18 cellular contexts compared by ENCODE assay signal in genomic region chr12:120092531-120093335, GRCh38. TPM values are rescaled to one million over a fixed set of nuclear protein-coding genes. Genes with fewer than 3 reads are reported as not detected.
DNase-seq lines count a peak whose midpoint lies in the region; ATAC-seq and TF ChIP-seq lines count a peak whose summit lies in the region.
"Had no signal": no experiment of that assay in that cellular context is flagged by ENCODE, and none has a peak within 500 bp of the region (broad histone marks: within the 10 kb centered on the region; RNA-seq: fewer than 3 reads in every experiment).

No MANE protein-coding gene starts in this region.

- H3K9me3 Mint-ChIP-seq in H9, result no peaks in the 10 kb centered on the region
- no peaks in the 10 kb centered on the region for H3K9me3 Mint-ChIP-seq in endodermal cell

- H3K23ac ChIP-seq in H9 (ENCODE audit: insufficient read length, low read depth, low read length) (no peak overlapping the region), neuronal stem cell (ENCODE audit: low read depth, low read length, poor library complexity) (peak overlapping the region; percentile 49)

- H3K9me3 ChIP-seq in H9 (ENCODE audit: control insufficient read depth, low read depth, low read length), result no peaks in the 10 kb centered on the region
- no peaks in the 10 kb centered on the region for H3K9me3 ChIP-seq in endodermal cell (ENCODE audit: control insufficient read depth, low read length)
- no peaks in the 10 kb centered on the region for H3K9me3 ChIP-seq in neuronal stem cell (replicated peaks in 1 of 2; ENCODE audit: control insufficient read depth in 2 of 2, insufficient read depth in 1 of 2, low read depth in 1 of 2, low read length in 2 of 2)
- H3K9me3 ChIP-seq: BLaER1 treated with 17β-estradiol and CSF1 and Interleukin-3, amounts not matched to agents 10 nM and 100 nM; Peyer's patch; transverse colon had no signal

- H2AK5ac ChIP-seq in H9 (ENCODE audit: insufficient read length, low read length) (no peak overlapping the region), neuronal stem cell (ENCODE audit: low read depth, low read length) (peak overlapping the region; percentile 42)

- H3K4me1 Mint-ChIP-seq in H9, result peaks cover 39 to 59% of the 10 kb centered on the region in 2 experiments
- H3K4me1 Mint-ChIP-seq in endodermal cell, result peaks cover 2% of the 10 kb centered on the region

- H4K91ac ChIP-seq in H9 (ENCODE audit: insufficient read length, low read depth, low read length), result no peak overlapping the region
- peak overlapping the region; percentile 1 for H4K91ac ChIP-seq in neuronal stem cell (ENCODE audit: low read depth, low read length, poor library complexity)

- no peak overlapping the region for H2BK20ac ChIP-seq in H9 (ENCODE audit: low read depth, low read length, poor library complexity, severe bottlenecking)

- H3K18ac ChIP-seq in H9 (ENCODE audit: insufficient read length, low read depth, low read length), result peak overlapping the region; percentile 46
- H3K18ac ChIP-seq in neuronal stem cell (ENCODE audit: low read length), result peak overlapping the region; percentile 55

- H3K36me3 ChIP-seq in endodermal cell (ENCODE audit: control insufficient read depth, insufficient read depth, low read length), result peaks cover 16% of the 10 kb centered on the region
- peaks cover 6 to 22% of the 10 kb centered on the region in 2 donors for H3K36me3 ChIP-seq in neuronal stem cell (replicated peaks in 1 of 2; ENCODE audit: control insufficient read depth in 2 of 2, insufficient read depth in 2 of 2, low read length in 2 of 2)

- H3K4ac ChIP-seq in H9 (ENCODE audit: low read depth, low read length), result no peak overlapping the region
- peak overlapping the region; percentile 92 for H3K4ac ChIP-seq in neuronal stem cell (ENCODE audit: low read length)

- no peak overlapping the region for H3K4me3 Mint-ChIP-seq in H9
- H3K4me3 Mint-ChIP-seq in endodermal cell, result no peak overlapping the region

- no peak for ATAC-seq in GM18861 (IDR thresholded peaks at IDR 0.05; ENCODE audit: unreplicated experiment)

- H3K79me1 ChIP-seq in H9 (ENCODE audit: insufficient read depth, low read depth, low read length, poor library complexity, severe bottlenecking) (no peaks in the 10 kb centered on the region), neuronal stem cell (ENCODE audit: low read depth, low read length) (peaks cover 4% of the 10 kb centered on the region)

- no peaks in the 10 kb centered on the region for H3K23me2 ChIP-seq in H9 (ENCODE audit: insufficient read length, low read depth, low read length, poor library complexity, severe bottlenecking)

- DNase-seq in NCI-H2227 (lab: John Stamatoyannopoulos, UW; ENCODE audit: unreplicated experiment), result peak; percentile 33
- DNase-seq in NCI-H2227 treated with DMSO at 0.1 percent for 48 hours (lab: John Stamatoyannopoulos, UW), result no peak
- peak; percentile 60 for DNase-seq in H9
- no peak for DNase-seq in endodermal cell
- no peak for DNase-seq in neuronal stem cell (ENCODE audit: low spot score)
- no peak for DNase-seq in GM10266 (ENCODE audit: extremely low spot score)
- DNase-seq in NCI-H82 (lab: John Stamatoyannopoulos, UW), result no peak
- DNase-seq: 8988T; activated CD4-positive, alpha-beta T cell treated with anti-CD3 and anti-CD28 coated beads, Interleukin-2, amount 50 U/mL, for 4 hours; amniotic stem cell; DMS 273 treated with DMSO at 0.1 percent for 48 hours; hippocampal formation; NCI-H1092 treated with DMSO at 0.1 percent for 48 hours; transverse colon had no signal

- no peak overlapping the region for H3K4me2 ChIP-seq in H9 (ENCODE audit: insufficient read depth, insufficient read length, low read length)
- no peak overlapping the region for H3K4me2 ChIP-seq in neuronal stem cell (ENCODE audit: insufficient read depth, low read length, poor library complexity, severe bottlenecking)

- no peak for TF ChIP-seq CTCF in H9 (conservative IDR thresholded peaks at IDR 0.05)
- TF ChIP-seq CTCF in endodermal cell (conservative IDR thresholded peaks at IDR 0.05), result no peak
- no peak for TF ChIP-seq CTCF in GM10266 (IDR thresholded peaks at IDR 0.05; ENCODE audit: control insufficient read depth, insufficient read depth, low read depth, missing control alignments)

- H3K27ac ChIP-seq in H9 (ENCODE audit: insufficient read length, low read depth, low read length) (no peak overlapping the region), endodermal cell (ENCODE audit: low read depth, low read length) (peak overlapping the region; percentile 87), neuronal stem cell (replicated peaks; ENCODE audit: low read length) (peak overlapping the region; percentile 92)
- H3K27ac ChIP-seq: BLaER1 treated with 17β-estradiol and CSF1 and Interleukin-3, amounts not matched to agents 10 nM and 100 nM; parathyroid adenoma; Peyer's patch; transverse colon had no signal

- H3K14ac ChIP-seq in H9 (ENCODE audit: insufficient read depth, low read length) (peak overlapping the region; percentile 44; the same call in 1 of the 2 replicates), neuronal stem cell (ENCODE audit: low read length) (no peak overlapping the region)

- peaks cover 12 to 30% (median 30%) of the 10 kb centered on the region in 3 experiments; a peak in 6 of 7 replicates for H3K36me3 Mint-ChIP-seq in H9 (ENCODE audit: insufficient read depth in 1 of 3, low read depth in 3 of 3)
- H3K36me3 Mint-ChIP-seq in endodermal cell (ENCODE audit: low read depth), result peaks cover 23% of the 10 kb centered on the region

- no peaks in the 10 kb centered on the region for H3K79me2 ChIP-seq in H9 (ENCODE audit: insufficient read depth, low read length)
- H3K79me2 ChIP-seq: parathyroid adenoma had no signal

- no CpG with 5 or more reads among the region's 23 CpGs for WGBS in H9 (ENCODE audit: extremely low coverage, insufficient read length, low lambda C conversion rate)
- WGBS in endodermal cell (ENCODE audit: insufficient coverage in 1 of 2, insufficient read length in 1 of 2), 2 experiments, result 91 to 96% methylated on average over 16 to 23 of the region's 23 CpGs
- WGBS in neuronal stem cell (ENCODE audit: extremely low coverage in 2 of 2, insufficient read length in 2 of 2, insufficient replicate concordance in 1 of 2), 2 donors, result no CpG with 5 or more reads among the region's 23 CpGs

- H4K20me1 ChIP-seq in H9 (ENCODE audit: control insufficient read depth, insufficient read depth, insufficient read length), result no peaks in the 10 kb centered on the region

- peaks cover 5% of the 10 kb centered on the region; the same call in 1 of the 2 replicates for H3K4me1 ChIP-seq in H9 (ENCODE audit: insufficient read depth, low read length)
- H3K4me1 ChIP-seq in endodermal cell (ENCODE audit: control insufficient read depth, insufficient read depth, low read length), result peaks cover 3% of the 10 kb centered on the region
- H3K4me1 ChIP-seq in neuronal stem cell (ENCODE audit: control insufficient read depth in 2 of 2, insufficient read depth in 1 of 2, low read depth in 1 of 2, low read length in 2 of 2), result peaks cover 30 to 47% of the 10 kb centered on the region in 2 donors
- H3K4me1 ChIP-seq: parathyroid adenoma had no signal

- H2BK5ac ChIP-seq in H9 (ENCODE audit: insufficient read length, low read length), result no peak overlapping the region
- H2BK5ac ChIP-seq in neuronal stem cell (ENCODE audit: low read length), result peak overlapping the region; percentile 77

- H2BK120ac ChIP-seq in H9 (ENCODE audit: low read depth, low read length, poor library complexity, severe bottlenecking) (no peak overlapping the region), neuronal stem cell (ENCODE audit: low read depth, low read length) (peak overlapping the region; percentile 44)

- H3K9ac ChIP-seq in H9 (ENCODE audit: extremely low read depth, insufficient read length, low read length), result no peak overlapping the region
- no peak overlapping the region for H3K9ac ChIP-seq in endodermal cell (ENCODE audit: extremely low read depth, low read length, poor library complexity, severe bottlenecking)
- H3K9ac ChIP-seq in neuronal stem cell (ENCODE audit: low read depth, low read length, poor library complexity), result peak overlapping the region; percentile 83
- H3K9ac ChIP-seq: parathyroid adenoma had no signal

- H3K27ac Mint-ChIP-seq in H9 (peak overlapping the region; percentile 66 to 97 (median 93); a peak in 6 of 7 replicates), endodermal cell (peak overlapping the region; percentile 70)

- H3K27me3 ChIP-seq in H9 (ENCODE audit: insufficient read depth, low read length) (no peaks in the 10 kb centered on the region), endodermal cell (ENCODE audit: control insufficient read depth, insufficient read depth, low read length, poor library complexity, severe bottlenecking) (no peaks in the 10 kb centered on the region), neuronal stem cell (ENCODE audit: control insufficient read depth in 3 of 3, insufficient read depth in 3 of 3, low read depth in 1 of 3, low read length in 3 of 3) (no peaks in the 10 kb centered on the region)
- H3K27me3 ChIP-seq: BLaER1 treated with 17β-estradiol and CSF1 and Interleukin-3, amounts not matched to agents 10 nM and 100 nM; Peyer's patch; transverse colon had no signal

- H3T11ph ChIP-seq in H9 (ENCODE audit: low read length), result no peak overlapping the region

- no peaks in the 10 kb centered on the region; the same call in 1 of the 2 replicates for H3K27me3 Mint-ChIP-seq in H9 (ENCODE audit: low read depth)
- H3K27me3 Mint-ChIP-seq in endodermal cell (ENCODE audit: insufficient read depth), result no peaks in the 10 kb centered on the region

- no peak overlapping the region for H2BK15ac ChIP-seq in H9 (ENCODE audit: low read depth, low read length)
- peak overlapping the region; percentile 40 for H2BK15ac ChIP-seq in neuronal stem cell (ENCODE audit: low read length)

- H2BK12ac ChIP-seq in H9 (ENCODE audit: insufficient read length, low read depth, low read length), result no peak overlapping the region
- peak overlapping the region; percentile 95 for H2BK12ac ChIP-seq in neuronal stem cell (ENCODE audit: low read length)

- H3K4me3 ChIP-seq in endodermal cell (ENCODE audit: low read length) (no peak overlapping the region), neuronal stem cell (ENCODE audit: low read length in 2 of 2) (no peak overlapping the region)
- H3K4me3 ChIP-seq: BLaER1 treated with 17β-estradiol and CSF1 and Interleukin-3, amounts not matched to agents 10 nM and 100 nM; Peyer's patch; transverse colon had no signal

- no peak overlapping the region for H2AFZ ChIP-seq in H9 (ENCODE audit: low read length)
- no peak overlapping the region for H2AFZ ChIP-seq in neuronal stem cell (ENCODE audit: low read length)
- H2AFZ ChIP-seq: parathyroid adenoma had no signal

- H4K5ac ChIP-seq in H9 (ENCODE audit: insufficient read length, low read depth, low read length), result no peak overlapping the region

- no peak overlapping the region for H3K56ac ChIP-seq in H9 (ENCODE audit: insufficient read length, low read depth, low read length)

- H4K8ac ChIP-seq in H9 (replicated peaks; ENCODE audit: insufficient read length, low read depth, low read length) (no peak overlapping the region), neuronal stem cell (ENCODE audit: low read depth, low read length) (peak overlapping the region; percentile 0)

RNA-seq across cellular contexts. Expression of gene RAB35, which starts 23.8 kb away (rescaled TPM):
- total RNA-seq in H9 (2021) (60.0 and 60.6 TPM in 2 replicates), endodermal cell (10 to 100 TPM; 32.4 to 36.6 TPM)
- 25.7 TPM for polyA plus RNA-seq in endodermal cell (2013, experiment 1 of 2)
- polyA plus RNA-seq in endodermal cell (2013, experiment 2 of 2), result 28.0 TPM
- polyA plus RNA-seq in neuronal stem cell (2013, experiment 1 of 2), result 26.6 TPM
- 25.6 TPM for polyA plus RNA-seq in neuronal stem cell (2013, experiment 2 of 2)

Comparison
In these comparisons a context has a peak if more than half of its experiments do, and no peak if none do; other contexts are left out.
1. DNase-seq: peak in NCI-H2227 (single experiment) and H9 (single experiment); none in NCI-H2227 treated with DMSO at 0.1 percent for 48 hours (single experiment), endodermal cell (single experiment), neuronal stem cell (single experiment), GM10266 (single experiment) and NCI-H82 (single experiment).